9 cellular contexts compared by ENCODE assay signal in genomic region chr17:72510454-72511016, GRCh38.
DNase-seq lines count a peak whose midpoint lies in the region; ATAC-seq and TF ChIP-seq lines count a peak whose summit lies in the region.
"Had no signal": no experiment of that assay in that cellular context is flagged by ENCODE, and none has a peak within 500 bp of the region (broad histone marks: within the 10 kb centered on the region; RNA-seq: fewer than 3 reads in every experiment).

No MANE protein-coding gene starts in this region.

- no peak overlapping the region for H3K27ac Mint-ChIP-seq in neural progenitor cell
- no peak overlapping the region for H3K27ac Mint-ChIP-seq in CD8-positive, alpha-beta T cell
- H3K27ac Mint-ChIP-seq: activated naive CD8-positive, alpha-beta T cell treated with anti-CD3 and anti-CD28 coated beads, Interleukin-2, amount 50 U/mL, for 24 hours had no signal

- H3K27ac ChIP-seq in PC-9 (peak overlapping the region; percentile 54), neural progenitor cell (no peak overlapping the region)
- H3K27ac ChIP-seq in CD8-positive, alpha-beta T cell (ENCODE audit: low read depth, low read length) = no peak overlapping the region

- peaks cover 6% of the 10 kb centered on the region for H3K27me3 Mint-ChIP-seq in neural progenitor cell (ENCODE audit: insufficient read depth, low read depth)
- H3K27me3 Mint-ChIP-seq in CD8-positive, alpha-beta T cell (ENCODE audit: low read depth) = peaks cover 12% of the 10 kb centered on the region
- H3K27me3 Mint-ChIP-seq: activated naive CD8-positive, alpha-beta T cell treated with anti-CD3 and anti-CD28 coated beads, Interleukin-2, amount 50 U/mL, for 24 hours had no signal

- peak; percentile 62 for ATAC-seq in GM19025 (IDR thresholded peaks at IDR 0.05; ENCODE audit: low read depth, unreplicated experiment)
- peak; percentile 39 for ATAC-seq in HG03039 (IDR thresholded peaks at IDR 0.05; ENCODE audit: unreplicated experiment)
- no peak for ATAC-seq in CD8-positive, alpha-beta T cell
- ATAC-seq: activated naive CD8-positive, alpha-beta T cell treated with anti-CD3 and anti-CD28 coated beads, Interleukin-2, amount 50 U/mL, for 24 hours had no signal

- H2AFZ ChIP-seq in PC-9 (no peak overlapping the region), neural progenitor cell (replicated peaks) (no peak overlapping the region)

- BruUV-seq in PC-9 (replicated peaks; lab: Mats Ljungman, UMichigan) = no TSS peak

- H3K36me3 ChIP-seq in PC-9 (ENCODE audit: low read depth) (no peaks in the 10 kb centered on the region), neural progenitor cell (no peaks in the 10 kb centered on the region)
- no peaks in the 10 kb centered on the region for H3K36me3 ChIP-seq in CD8-positive, alpha-beta T cell (ENCODE audit: insufficient read depth, low read length)

- H3K27me3 ChIP-seq in PC-9 (ENCODE audit: insufficient read depth, low read depth) = no peaks in the 10 kb centered on the region
- H3K27me3 ChIP-seq in neural progenitor cell = no peaks in the 10 kb centered on the region
- no peaks in the 10 kb centered on the region for H3K27me3 ChIP-seq in CD8-positive, alpha-beta T cell (ENCODE audit: insufficient read depth, low read length)

- DNase-seq in PC-9 = no peak
- no peak for DNase-seq in neural progenitor cell (ENCODE audit: low spot score)
- no peak for DNase-seq in epidermal melanocyte (ENCODE audit: insufficient read length, low spot score)
- DNase-seq in NCI-H1436 treated with DMSO at 0.1 percent for 48 hours (lab: John Stamatoyannopoulos, UW) = no peak
- no peak for DNase-seq in CD8-positive, alpha-beta T cell
- DNase-seq in NCI-H2029 treated with DMSO at 0.1 percent for 48 hours (lab: John Stamatoyannopoulos, UW) = no peak
- DNase-seq: activated naive CD8-positive, alpha-beta T cell treated with anti-CD3 and anti-CD28 coated beads, Interleukin-2, amount 50 U/mL, for 24 hours had no signal

- H3K4me1 Mint-ChIP-seq in neural progenitor cell = peaks cover 45% of the 10 kb centered on the region
- H3K4me1 Mint-ChIP-seq in CD8-positive, alpha-beta T cell (ENCODE audit: low read depth) = no peaks in the 10 kb centered on the region
- H3K4me1 Mint-ChIP-seq: activated naive CD8-positive, alpha-beta T cell treated with anti-CD3 and anti-CD28 coated beads, Interleukin-2, amount 50 U/mL, for 24 hours had no signal

- CTCF ChIA-PET in PC-9 (lab: Charles Lee) = interaction anchor here (0.7 kb wide), 3 partner anchors 78 to 269 kb away, joined by 3 to 6 read pairs (median 4); no protein-coding TSS in a partner anchor
- CTCF ChIA-PET in CD8-positive, alpha-beta T cell (lab: Charles Lee) = no interaction called here

- H3K9ac ChIP-seq in neural progenitor cell = no peak overlapping the region

- intact Hi-C loops in PC-9 (cut with micrococcal nuclease; ENCODE audit: unreplicated experiment) = no loop called here
- intact Hi-C loops in CD8-positive, alpha-beta T cell (cut with DNase I, micrococcal nuclease) = no loop called here

- H3K79me2 ChIP-seq in PC-9 (ENCODE audit: low read depth) = peaks cover 100% of the 10 kb centered on the region
- H3K79me2 ChIP-seq in neural progenitor cell (ENCODE audit: low read depth) = no peaks in the 10 kb centered on the region

- no peaks in the 10 kb centered on the region for H3K9me3 Mint-ChIP-seq in neural progenitor cell
- H3K9me3 Mint-ChIP-seq in CD8-positive, alpha-beta T cell = no peaks in the 10 kb centered on the region
- H3K9me3 Mint-ChIP-seq: activated naive CD8-positive, alpha-beta T cell treated with anti-CD3 and anti-CD28 coated beads, Interleukin-2, amount 50 U/mL, for 24 hours had no signal

- no peaks in the 10 kb centered on the region for H3K9me2 ChIP-seq in PC-9 (ENCODE audit: insufficient read depth)

- H3K4me2 ChIP-seq in PC-9 (peak overlapping the region; percentile 35), neural progenitor cell (peak overlapping the region; percentile 27)

- H3F3A ChIP-seq in PC-9 (ENCODE audit: insufficient read depth, low read depth) = peaks cover 20% of the 10 kb centered on the region; the same call in 1 of the 2 replicates
- H3F3A ChIP-seq in neural progenitor cell (ENCODE audit: low read depth) = peaks cover 14% of the 10 kb centered on the region

- H3K9me3 ChIP-seq in PC-9 (ENCODE audit: insufficient read depth, low read depth) (no peaks in the 10 kb centered on the region), neural progenitor cell (ENCODE audit: low read depth) (no peaks in the 10 kb centered on the region)
- no peaks in the 10 kb centered on the region for H3K9me3 ChIP-seq in CD8-positive, alpha-beta T cell (ENCODE audit: low read length)

- H3K36me3 Mint-ChIP-seq in neural progenitor cell = peaks cover 3% of the 10 kb centered on the region
- no peaks in the 10 kb centered on the region for H3K36me3 Mint-ChIP-seq in CD8-positive, alpha-beta T cell

- no peak for TF ChIP-seq CTCF in PC-9 (conservative IDR thresholded peaks at IDR 0.05)
- no peak for TF ChIP-seq CTCF in neural progenitor cell (IDR thresholded peaks at IDR 0.05)
- TF ChIP-seq CTCF in CD8-positive, alpha-beta T cell (IDR thresholded peaks at IDR 0.05) = no peak

- H3K4me1 ChIP-seq in PC-9 (replicated peaks; ENCODE audit: insufficient read depth) (peaks cover 18% of the 10 kb centered on the region), neural progenitor cell (peaks cover 34% of the 10 kb centered on the region)
- no peaks in the 10 kb centered on the region for H3K4me1 ChIP-seq in CD8-positive, alpha-beta T cell (ENCODE audit: insufficient read depth, low read length)

- H3K4me3 Mint-ChIP-seq in neural progenitor cell = no peak overlapping the region
- no peak overlapping the region for H3K4me3 Mint-ChIP-seq in CD8-positive, alpha-beta T cell
- H3K4me3 Mint-ChIP-seq: activated naive CD8-positive, alpha-beta T cell treated with anti-CD3 and anti-CD28 coated beads, Interleukin-2, amount 50 U/mL, for 24 hours had no signal

- POLR2A ChIA-PET in PC-9 (lab: Charles Lee; ENCODE audit: unreplicated experiment) = interaction anchor here (0.7 kb wide), 1 partner anchor 32 kb away, joined by 4 read pairs; no protein-coding TSS in a partner anchor
- POLR2A ChIA-PET in CD8-positive, alpha-beta T cell (lab: Charles Lee) = no interaction called here

- H3K4me3 ChIP-seq in PC-9 (no peak overlapping the region), neural progenitor cell (no peak overlapping the region)
- H3K4me3 ChIP-seq in CD8-positive, alpha-beta T cell (ENCODE audit: low read depth, low read length) = no peak overlapping the region

- H4K20me1 ChIP-seq in PC-9 (ENCODE audit: insufficient read depth) (peaks cover 10% of the 10 kb centered on the region), neural progenitor cell (ENCODE audit: low read depth) (no peaks in the 10 kb centered on the region)
